In the genomic region with DNA sequence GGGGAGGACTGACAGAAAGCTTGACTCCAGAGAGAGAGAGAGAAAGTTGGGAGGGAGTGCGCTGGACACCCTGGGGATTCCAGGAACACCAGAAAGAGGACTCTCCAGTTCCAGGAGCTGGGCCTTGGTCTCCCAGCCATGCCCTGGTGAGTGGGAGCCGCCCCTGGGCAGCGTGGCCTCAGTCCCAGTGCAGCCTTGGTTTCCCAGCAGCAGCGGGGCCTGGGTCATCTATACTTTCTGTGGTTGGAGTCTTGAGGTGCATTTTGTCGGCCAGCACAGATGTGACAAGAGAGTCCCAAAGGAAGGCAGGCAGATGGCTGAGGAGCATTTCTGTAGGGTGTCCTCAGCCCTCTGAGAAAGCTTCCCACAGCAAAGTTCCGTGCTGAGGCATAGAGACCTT, we compare ENCODE assay signal across 26 cellular contexts.
DNase-seq lines count a peak whose midpoint lies in the region; ATAC-seq, FAIRE-seq and TF ChIP-seq lines count a peak whose summit lies in the region.
"Had no signal": no experiment of that assay in that cellular context is flagged by ENCODE, and none has a peak within 500 bp of the region (broad histone marks: within the 10 kb centered on the region; RNA-seq: fewer than 3 reads in every experiment).

No MANE protein-coding gene starts in this region.

- H2AFZ ChIP-seq in K562 (ENCODE audit: low read depth, low read length) (no peak overlapping the region), PC-3 (ENCODE audit: low read length) (no peak overlapping the region)
- H2AFZ ChIP-seq: GM23338 had no signal

- H3K36me3 ChIP-seq in K562 (ENCODE audit: control insufficient read depth, insufficient read depth, low read length) (no peaks in the 10 kb centered on the region), gastrocnemius medialis (no peaks in the 10 kb centered on the region), PC-3 (ENCODE audit: low read depth, low read length) (no peaks in the 10 kb centered on the region)
- H3K36me3 ChIP-seq: BE2C; BLaER1 treated with 17β-estradiol and CSF1 and Interleukin-3, amounts not matched to agents 10 nM and 100 nM; HAP-1 had no signal

- H3K27me3 Mint-ChIP-seq in immature natural killer cell (ENCODE audit: low read depth in 3 of 3) = peaks cover 2 to 3% (median 3%) of the 10 kb centered on the region in 3 donors
- H3K27me3 Mint-ChIP-seq: CD4-positive, alpha-beta T cell; CD8-positive, alpha-beta memory T cell had no signal

- no peaks in the 10 kb centered on the region for H3K9me1 ChIP-seq in K562 (ENCODE audit: control insufficient read depth, insufficient read depth, low read length)

- H3K4me3 ChIP-seq in K562 = no peak overlapping the region
- no peak overlapping the region for H3K4me3 ChIP-seq in gastrocnemius medialis
- H3K4me3 ChIP-seq in PC-3 (ENCODE audit: low read length) = no peak overlapping the region
- H3K4me3 ChIP-seq: A549; BLaER1 treated with 17β-estradiol and CSF1 and Interleukin-3, amounts not matched to agents 10 nM and 100 nM; GM23338; HAP-1 had no signal

- H3K27ac ChIP-seq in K562 (ENCODE audit: extremely low read depth, low read depth, low read length) (no peak overlapping the region), gastrocnemius medialis (no peak overlapping the region), PC-3 (ENCODE audit: low read length) (no peak overlapping the region)
- H3K27ac ChIP-seq: A549; BLaER1 treated with 17β-estradiol and CSF1 and Interleukin-3, amounts not matched to agents 10 nM and 100 nM had no signal

- no peaks in the 10 kb centered on the region for H3K9me2 ChIP-seq in PC-3 (replicated peaks; ENCODE audit: low read length)

- FAIRE-seq in K562 (lab: Jason Lieb, UNC) = no peak
- FAIRE-seq: A549, GM12891, GM18507, H54 had no signal

- DNase-seq in CMK (ENCODE audit: low read depth) = peak; percentile 48
- no peak for DNase-seq in K562 (ENCODE audit: extremely low read depth in 1 of 4, low spot score in 3 of 4)
- DNase-seq in mesenteric fat pad (ENCODE audit: low spot score) = peak; percentile 82
- no peak for DNase-seq in gastrocnemius medialis
- DNase-seq in immature natural killer cell = no peak
- no peak for DNase-seq in PC-3
- DNase-seq: 8988T; ACHN; AML-193; BE2C; Calu3; CD4-positive, alpha-beta T cell; CD8-positive, alpha-beta memory T cell; COR-L47; DMS53; DMS79 treated with DMSO at 0.1 percent for 48 hours; GF-D8; HFFc6 had no signal

- no peak overlapping the region for H3K27ac Mint-ChIP-seq in immature natural killer cell
- H3K27ac Mint-ChIP-seq: CD14-positive monocyte; CD4-positive, alpha-beta T cell; CD8-positive, alpha-beta memory T cell; GM23338; HFFc6 had no signal

- H3K36me3 Mint-ChIP-seq in immature natural killer cell = no peaks in the 10 kb centered on the region
- H3K36me3 Mint-ChIP-seq: CD14-positive monocyte; CD8-positive, alpha-beta memory T cell had no signal

- intact Hi-C loops in K562 (cut with micrococcal nuclease) = no loop called here
- intact Hi-C loops in gastrocnemius medialis (cut with DNase I; ENCODE audit: low total_unique reads) = no loop called here
- intact Hi-C loops in PC-3 (cut with micrococcal nuclease) = no loop called here

- POLR2A ChIA-PET in K562 (lab: Yijun Ruan, JAX) = interaction anchor here (0.8 to 1.8 kb wide), 3 partner anchors 13 to 19 kb away, joined by 3 to 4 read pairs (median 3); no protein-coding TSS in a partner anchor
- POLR2A ChIA-PET in PC-3 (lab: Charles Lee; ENCODE audit: unreplicated experiment) = no interaction called here

- H3K4me1 ChIP-seq in K562 (replicated peaks in 1 of 2; ENCODE audit: control insufficient read depth in 2 of 2, insufficient read depth in 2 of 2, low read length in 2 of 2) (peaks cover 7 to 16% of the 10 kb centered on the region in 2 experiments; a peak in 4 of 5 replicates), gastrocnemius medialis (no peaks in the 10 kb centered on the region), PC-3 (ENCODE audit: insufficient read depth, low read length) (no peaks in the 10 kb centered on the region)
- H3K4me1 ChIP-seq: A549, HAP-1 had no signal

- H3K9ac ChIP-seq in K562 (ENCODE audit: insufficient read depth in 1 of 2, low read depth in 2 of 2, low read length in 2 of 2) = no peak overlapping the region
- no peak overlapping the region for H3K9ac ChIP-seq in PC-3 (ENCODE audit: low read length)
- H3K9ac ChIP-seq: BLaER1 treated with 17β-estradiol and CSF1 and Interleukin-3, amounts not matched to agents 10 nM and 100 nM had no signal

- H3K27me3 ChIP-seq in K562 (ENCODE audit: control insufficient read depth in 2 of 2, insufficient read depth in 2 of 2, low read length in 2 of 2) (peaks cover 0 to 13% of the 10 kb centered on the region in 2 experiments; a peak in 2 of 5 replicates), gastrocnemius medialis (no peaks in the 10 kb centered on the region), PC-3 (ENCODE audit: low read length) (no peaks in the 10 kb centered on the region)
- H3K27me3 ChIP-seq: BE2C; BLaER1 treated with 17β-estradiol and CSF1 and Interleukin-3, amounts not matched to agents 10 nM and 100 nM had no signal

- H3K4me3 Mint-ChIP-seq in immature natural killer cell = no peak overlapping the region
- H3K4me3 Mint-ChIP-seq: CD4-positive, alpha-beta T cell; CD8-positive, alpha-beta memory T cell; GM23338; HFFc6 had no signal

- H3K9me3 ChIP-seq in K562 (replicated peaks; ENCODE audit: control insufficient read depth, insufficient read depth, low read depth, low read length) (no peaks in the 10 kb centered on the region), gastrocnemius medialis (no peaks in the 10 kb centered on the region), PC-3 (ENCODE audit: low read length) (no peaks in the 10 kb centered on the region)
- H3K9me3 ChIP-seq: A549; BE2C; BLaER1 treated with 17β-estradiol and CSF1 and Interleukin-3, amounts not matched to agents 10 nM and 100 nM; HAP-1 had no signal

- TF ChIP-seq POLR2A in K562 (conservative IDR thresholded peaks at IDR 0.05) = no peak
- no peak for TF ChIP-seq POLR2A in gastrocnemius medialis (IDR thresholded peaks at IDR 0.05)

- H3F3A ChIP-seq in PC-3 (ENCODE audit: low read length, unreplicated experiment) = no peaks in the 10 kb centered on the region

- H3K79me2 ChIP-seq in K562 (ENCODE audit: control insufficient read depth, insufficient read depth, low read length) (no peaks in the 10 kb centered on the region), PC-3 (ENCODE audit: low read length) (no peaks in the 10 kb centered on the region)

- WGBS in K562 (ENCODE audit: insufficient coverage, low coverage, missing lambda C conversion rate) = 9% methylated on average over 6 of the region's 6 CpGs

- no peaks in the 10 kb centered on the region for H3K9me3 Mint-ChIP-seq in immature natural killer cell
- H3K9me3 Mint-ChIP-seq: CD4-positive, alpha-beta T cell; CD8-positive, alpha-beta memory T cell; HFFc6 had no signal

- TF ChIP-seq RAD21 in K562 (CRISPR knock-in tag; conservative IDR thresholded peaks at IDR 0.05 in 1 of 2, IDR thresholded peaks at IDR 0.05 in 1 of 2) = no peak

- TF ChIP-seq EP300 in K562 (IDR thresholded peaks at IDR 0.05; ENCODE audit: low read length) = no peak

- no peak; the same call in 2 of the 3 replicates for ATAC-seq in K562
- no peak for ATAC-seq in gastrocnemius medialis
- ATAC-seq in PC-3 = no peak
- ATAC-seq: A549, GM23338 had no signal

- H4K20me1 ChIP-seq in K562 (replicated peaks; ENCODE audit: control insufficient read depth, insufficient read depth, low read length) = no peaks in the 10 kb centered on the region
- no peaks in the 10 kb centered on the region for H4K20me1 ChIP-seq in PC-3 (ENCODE audit: low read length)
- H4K20me1 ChIP-seq: BLaER1 treated with 17β-estradiol and CSF1 and Interleukin-3, amounts not matched to agents 10 nM and 100 nM had no signal

- in situ Hi-C loops in K562 (cut with MboI) = no loop called here
- in situ Hi-C loops in gastrocnemius medialis (cut with MboI; ENCODE audit: low sequenced_read_pairs in 4 of 4) = no loop called here

- H3K4me2 ChIP-seq in K562 (ENCODE audit: insufficient read depth, low read length) (no peak overlapping the region), PC-3 (ENCODE audit: low read length) (no peak overlapping the region)
- H3K4me2 ChIP-seq: A549; BLaER1 treated with 17β-estradiol and CSF1 and Interleukin-3, amounts not matched to agents 10 nM and 100 nM; GM23338 had no signal

- BruUV-seq in K562 (replicated peaks; lab: Mats Ljungman, UMichigan) (no TSS peak), PC-3 (replicated peaks; lab: Mats Ljungman, UMichigan) (no TSS peak)

- no peak for TF ChIP-seq CTCF in K562 (IDR thresholded peaks at IDR 0.05 in 2 of 3, conservative IDR thresholded peaks at IDR 0.05 in 1 of 3; ENCODE audit: insufficient read depth in 2 of 3, low read depth in 1 of 3, low read length in 3 of 3)
- TF ChIP-seq CTCF in gastrocnemius medialis (IDR thresholded peaks at IDR 0.05 in 4 of 5, conservative IDR thresholded peaks at IDR 0.05 in 1 of 5) = no peak
- TF ChIP-seq CTCF in PC-3 (conservative IDR thresholded peaks at IDR 0.05; ENCODE audit: low read depth, low read length) = no peak

- CTCF ChIA-PET in K562 (lab: Yijun Ruan, JAX; ENCODE audit: low intra/inter-chr PET ratio) (no interaction called here), PC-3 (lab: Charles Lee) (no interaction called here)

- H3K4me1 Mint-ChIP-seq in immature natural killer cell = peaks cover 16 to 29% of the 10 kb centered on the region in 2 donors
- H3K4me1 Mint-ChIP-seq: GM23338 had no signal

TF ChIP-seq in K562, 482 proteins besides CTCF, POLR2A, EP300 and RAD21:
- peak; percentile 8; the same call in 1 of the 2 replicates for TF ChIP-seq ESRRA (IDR thresholded peaks at IDR 0.05; ENCODE audit: borderline replicate concordance, low read depth)
- no peak for TF ChIP-seq ZNF274 (IDR thresholded peaks at IDR 0.05; ENCODE audit: borderline replicate concordance, low read depth, low read length)
- TF ChIP-seq SNRNP70 (optimal IDR thresholded peaks at IDR 0.05; ENCODE audit: low read depth, low read length) = no peak
- TF ChIP-seq, protein P1, sequence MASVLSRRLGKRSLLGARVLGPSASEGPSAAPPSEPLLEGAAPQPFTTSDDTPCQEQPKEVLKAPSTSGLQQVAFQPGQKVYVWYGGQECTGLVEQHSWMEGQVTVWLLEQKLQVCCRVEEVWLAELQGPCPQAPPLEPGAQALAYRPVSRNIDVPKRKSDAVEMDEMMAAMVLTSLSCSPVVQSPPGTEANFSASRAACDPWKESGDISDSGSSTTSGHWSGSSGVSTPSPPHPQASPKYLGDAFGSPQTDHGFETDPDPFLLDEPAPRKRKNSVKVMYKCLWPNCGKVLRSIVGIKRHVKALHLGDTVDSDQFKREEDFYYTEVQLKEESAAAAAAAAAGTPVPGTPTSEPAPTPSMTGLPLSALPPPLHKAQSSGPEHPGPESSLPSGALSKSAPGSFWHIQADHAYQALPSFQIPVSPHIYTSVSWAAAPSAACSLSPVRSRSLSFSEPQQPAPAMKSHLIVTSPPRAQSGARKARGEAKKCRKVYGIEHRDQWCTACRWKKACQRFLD (CRISPR knock-in tag; IDR thresholded peaks at IDR 0.05) = 0 out of 2 replicates have a peak, but pooled peaks have one; percentile 1
- no peak for TF ChIP-seq ILF3 (IDR thresholded peaks at IDR 0.05; ENCODE audit: borderline replicate concordance)

Comparison
In these comparisons a context has a peak if more than half of its experiments do, and no peak if none do; other contexts are left out.
1. DNase-seq: peak in CMK (single experiment) and mesenteric fat pad (single experiment); none in K562 (0 of 4), gastrocnemius medialis (0 of 2), immature natural killer cell (0 of 3) and PC-3 (single experiment).